Comparison of ENCODE assay signal across 39 cellular contexts in the genomic region with DNA sequence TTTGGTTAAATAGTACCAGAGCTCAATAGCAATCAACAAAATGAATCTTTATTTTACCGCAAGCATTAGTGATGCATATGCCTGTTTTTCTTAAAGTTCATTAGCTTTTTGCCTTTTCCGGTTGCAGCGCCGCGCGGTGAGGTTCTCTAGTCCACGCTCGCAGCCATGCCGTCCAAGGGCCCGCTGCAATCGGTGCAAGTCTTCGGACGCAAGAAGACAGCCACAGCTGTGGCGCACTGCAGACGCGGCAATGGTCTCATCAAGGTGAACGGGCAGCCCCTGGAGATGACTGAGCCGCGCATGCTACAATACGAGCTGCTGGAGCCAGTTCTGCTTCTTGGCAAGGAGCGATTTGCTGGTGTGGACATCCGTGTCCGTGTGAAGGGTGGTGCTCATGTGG. TPM values are rescaled to one million over a fixed set of nuclear protein-coding genes. Genes with fewer than 3 reads are reported as not detected.
"Had no signal": no experiment of that assay in that cellular context is flagged by ENCODE, and none has a peak within 500 bp of the region (broad histone marks: within the 10 kb centered on the region; RNA-seq: fewer than 3 reads in every experiment).

No MANE protein-coding gene starts in this region.

- H3K4me3 Mint-ChIP-seq: activated CD4-positive, alpha-beta memory T cell treated with anti-CD3 and anti-CD28 coated beads, Interleukin-2, amount 10 ng/mL, durations not matched to agents 7 days and 5 days; activated CD4-positive, alpha-beta T cell treated with anti-CD3 and anti-CD28 coated beads for 36 hours; activated CD4-positive, alpha-beta T cell treated with anti-CD3 and anti-CD28 coated beads, Interleukin-2, amount 10 ng/mL, durations not matched to agents 7 days and 5 days; activated CD8-positive, alpha-beta memory T cell treated with anti-CD3 and anti-CD28 coated beads, Interleukin-2, amount 10 ng/mL, durations not matched to agents 7 days and 5 days; activated CD8-positive, alpha-beta T cell treated with anti-CD3 and anti-CD28 coated beads, Interleukin-2, amount 10 ng/mL, durations not matched to agents 7 days and 5 days; activated naive CD4-positive, alpha-beta T cell treated with anti-CD3 and anti-CD28 coated beads, Interleukin-2, amount 10 ng/mL, durations not matched to agents 7 days and 5 days; activated naive CD4-positive, alpha-beta T cell treated with anti-CD3 and anti-CD28 coated beads, Interleukin-2, amount 50 U/mL, for 24 hours; activated naive CD8-positive, alpha-beta T cell; activated naive CD8-positive, alpha-beta T cell treated with anti-CD3 and anti-CD28 coated beads, Interleukin-2, amount 10 ng/mL, durations not matched to agents 7 days and 5 days; activated naive CD8-positive, alpha-beta T cell treated with anti-CD3 and anti-CD28 coated beads, Interleukin-2, amount 50 U/mL, for 24 hours; activated T-cell treated with anti-CD3 and anti-CD28 coated beads, Interleukin-2, amount 50 U/mL, for 24 hours; brain; central memory CD8-positive, alpha-beta T cell; T-helper 1 cell treated with Interleukin-12 subunit alpha and Interleukin-12 subunit beta and Interleukin-4 antibody, amounts not matched to agents 30 μg/mL and 1 μg/mL, for 36 hours; T-helper 2 cell treated with Interferon-gamma antibody and Interleukin-4, amounts not matched to agents 5 μg/mL and 100 μg/mL, for 36 hours; WTC11 had no signal

- ATAC-seq: activated CD4-positive, alpha-beta T cell treated with anti-CD3 and anti-CD28 coated beads for 36 hours; activated CD4-positive, CD25-positive, alpha-beta regulatory T cell treated with anti-CD3 and anti-CD28 coated beads, Interleukin-2, amount 50 U/mL, for 24 hours; activated CD8-positive, alpha-beta memory T cell treated with anti-CD3 and anti-CD28 coated beads, Interleukin-2, amount 10 ng/mL, durations not matched to agents 7 days and 5 days; activated CD8-positive, alpha-beta T cell treated with anti-CD3 and anti-CD28 coated beads, Interleukin-2, amount 10 ng/mL, durations not matched to agents 7 days and 5 days; activated naive CD8-positive, alpha-beta T cell treated with anti-CD3 and anti-CD28 coated beads, Interleukin-2, amount 50 U/mL, for 24 hours; WTC11 had no signal

- H3K4me3 ChIP-seq: ascending aorta, cardiac muscle cell had no signal

- H3K27ac ChIP-seq: ascending aorta, cardiac muscle cell, WERI-Rb-1 had no signal

- H3K36me3 ChIP-seq: cardiac muscle cell, WERI-Rb-1 had no signal

- H3K27me3 ChIP-seq: ascending aorta, cardiac muscle cell had no signal

- FAIRE-seq: bronchial epithelial cell, TTC549 had no signal

- H3K27ac Mint-ChIP-seq: activated CD4-positive, alpha-beta memory T cell treated with anti-CD3 and anti-CD28 coated beads, Interleukin-2, amount 10 ng/mL, durations not matched to agents 7 days and 5 days; activated CD4-positive, alpha-beta T cell treated with anti-CD3 and anti-CD28 coated beads for 36 hours; activated CD4-positive, alpha-beta T cell treated with anti-CD3 and anti-CD28 coated beads, Interleukin-2, amount 10 ng/mL, durations not matched to agents 7 days and 5 days; activated CD8-positive, alpha-beta memory T cell treated with anti-CD3 and anti-CD28 coated beads, Interleukin-2, amount 10 ng/mL, durations not matched to agents 7 days and 5 days; activated CD8-positive, alpha-beta T cell treated with anti-CD3 and anti-CD28 coated beads, Interleukin-2, amount 10 ng/mL, durations not matched to agents 7 days and 5 days; activated naive CD4-positive, alpha-beta T cell treated with anti-CD3 and anti-CD28 coated beads, Interleukin-2, amount 10 ng/mL, durations not matched to agents 7 days and 5 days; activated naive CD4-positive, alpha-beta T cell treated with anti-CD3 and anti-CD28 coated beads, Interleukin-2, amount 50 U/mL, for 24 hours; activated naive CD8-positive, alpha-beta T cell; activated naive CD8-positive, alpha-beta T cell treated with anti-CD3 and anti-CD28 coated beads, Interleukin-2, amount 10 ng/mL, durations not matched to agents 7 days and 5 days; activated naive CD8-positive, alpha-beta T cell treated with anti-CD3 and anti-CD28 coated beads, Interleukin-2, amount 50 U/mL, for 24 hours; activated T-cell treated with anti-CD3 and anti-CD28 coated beads, Interleukin-2, amount 50 U/mL, for 24 hours; activated T-helper 2 cell treated with anti-CD3 and anti-CD28 coated beads, Interferon-gamma antibody, Interleukin-2, Interleukin-4, amounts not matched to agents 10 μg/mL and 5 μg/mL and 100 μg/mL, durations not matched to agents 14 hours and 24 hours and 36 hours; brain; T-helper 1 cell treated with Interleukin-12 subunit alpha and Interleukin-12 subunit beta and Interleukin-4 antibody, amounts not matched to agents 30 μg/mL and 1 μg/mL, for 36 hours; T-helper 2 cell treated with Interferon-gamma antibody and Interleukin-4, amounts not matched to agents 5 μg/mL and 100 μg/mL, for 36 hours had no signal

- DNase-seq: activated CD4-positive, alpha-beta memory T cell treated with anti-CD3 and anti-CD28 coated beads, Interleukin-2, amount 10 ng/mL, durations not matched to agents 7 days and 5 days; activated CD4-positive, alpha-beta T cell treated with anti-CD3 and anti-CD28 coated beads for 1 hour; activated CD4-positive, alpha-beta T cell treated with anti-CD3 and anti-CD28 coated beads for 36 hours; activated CD4-positive, alpha-beta T cell treated with anti-CD3 and anti-CD28 coated beads for 48 hours; activated CD4-positive, alpha-beta T cell treated with anti-CD3 and anti-CD28 coated beads, Interleukin-2, amount 10 ng/mL, durations not matched to agents 7 days and 5 days; activated CD4-positive, alpha-beta T cell treated with anti-CD3 and anti-CD28 coated beads, Interleukin-2, amount 50 U/mL, for 48 hours; activated CD4-positive, CD25-positive, alpha-beta regulatory T cell; activated CD8-positive, alpha-beta memory T cell treated with anti-CD3 and anti-CD28 coated beads for 24 hours; activated CD8-positive, alpha-beta memory T cell treated with anti-CD3 and anti-CD28 coated beads, Interleukin-2, amount 10 ng/mL, durations not matched to agents 7 days and 5 days; activated CD8-positive, alpha-beta memory T cell treated with anti-CD3 and anti-CD28 coated beads, Interleukin-2, amount 50 U/mL, for 48 hours; activated CD8-positive, alpha-beta T cell treated with anti-CD3 and anti-CD28 coated beads, Interleukin-2, amount 10 ng/mL, durations not matched to agents 7 days and 5 days; activated effector memory CD4-positive, alpha-beta T cell treated with Interleukin-2 at 50 U/mL for 16 hours; activated naive CD4-positive, alpha-beta T cell treated with anti-CD3 and anti-CD28 coated beads, Interleukin-2, amount 10 ng/mL, durations not matched to agents 7 days and 5 days; activated naive CD4-positive, alpha-beta T cell treated with Interleukin-2 at 50 U/mL for 16 hours; activated naive CD8-positive, alpha-beta T cell treated with anti-CD3 and anti-CD28 coated beads, Interleukin-2, amount 10 ng/mL, durations not matched to agents 7 days and 5 days; activated naive CD8-positive, alpha-beta T cell treated with anti-CD3 and anti-CD28 coated beads, Interleukin-2, amount 50 U/mL, for 24 hours; activated T-cell treated with anti-CD3 and anti-CD28 coated beads, Interleukin-2, amount 50 U/mL, for 24 hours; activated T-cell treated with anti-CD3 and anti-CD28 coated beads, Interleukin-2, amount 50 U/mL, for 48 hours; amygdala; anterior cingulate cortex; caudate nucleus; cerebellar nuclear complex; T-helper 1 cell; T-helper 2 cell; T-helper 9 cell; WERI-Rb-1 had no signal

- H3K27me3 Mint-ChIP-seq: activated CD4-positive, alpha-beta memory T cell treated with anti-CD3 and anti-CD28 coated beads, Interleukin-2, amount 10 ng/mL, durations not matched to agents 7 days and 5 days; activated CD4-positive, alpha-beta T cell treated with anti-CD3 and anti-CD28 coated beads for 36 hours; activated CD4-positive, alpha-beta T cell treated with anti-CD3 and anti-CD28 coated beads, Interleukin-2, amount 10 ng/mL, durations not matched to agents 7 days and 5 days; activated CD8-positive, alpha-beta memory T cell treated with anti-CD3 and anti-CD28 coated beads, Interleukin-2, amount 10 ng/mL, durations not matched to agents 7 days and 5 days; activated naive CD4-positive, alpha-beta T cell treated with anti-CD3 and anti-CD28 coated beads, Interleukin-2, amount 10 ng/mL, durations not matched to agents 7 days and 5 days; activated naive CD4-positive, alpha-beta T cell treated with anti-CD3 and anti-CD28 coated beads, Interleukin-2, amount 50 U/mL, for 24 hours; activated naive CD8-positive, alpha-beta T cell; activated naive CD8-positive, alpha-beta T cell treated with anti-CD3 and anti-CD28 coated beads, Interleukin-2, amount 10 ng/mL, durations not matched to agents 7 days and 5 days; activated naive CD8-positive, alpha-beta T cell treated with anti-CD3 and anti-CD28 coated beads, Interleukin-2, amount 50 U/mL, for 24 hours; activated T-cell treated with anti-CD3 and anti-CD28 coated beads, Interleukin-2, amount 50 U/mL, for 24 hours; brain; central memory CD8-positive, alpha-beta T cell had no signal

- H3K4me1 ChIP-seq: ascending aorta had no signal

- H3K4me1 Mint-ChIP-seq: activated CD4-positive, alpha-beta memory T cell treated with anti-CD3 and anti-CD28 coated beads, Interleukin-2, amount 10 ng/mL, durations not matched to agents 7 days and 5 days; activated CD4-positive, alpha-beta T cell treated with anti-CD3 and anti-CD28 coated beads for 36 hours; activated CD4-positive, alpha-beta T cell treated with anti-CD3 and anti-CD28 coated beads, Interleukin-2, amount 10 ng/mL, durations not matched to agents 7 days and 5 days; activated CD8-positive, alpha-beta memory T cell treated with anti-CD3 and anti-CD28 coated beads, Interleukin-2, amount 10 ng/mL, durations not matched to agents 7 days and 5 days; activated naive CD4-positive, alpha-beta T cell treated with anti-CD3 and anti-CD28 coated beads, Interleukin-2, amount 10 ng/mL, durations not matched to agents 7 days and 5 days; activated naive CD4-positive, alpha-beta T cell treated with anti-CD3 and anti-CD28 coated beads, Interleukin-2, amount 50 U/mL, for 24 hours; activated naive CD8-positive, alpha-beta T cell treated with anti-CD3 and anti-CD28 coated beads, Interleukin-2, amount 10 ng/mL, durations not matched to agents 7 days and 5 days; activated naive CD8-positive, alpha-beta T cell treated with anti-CD3 and anti-CD28 coated beads, Interleukin-2, amount 50 U/mL, for 24 hours; brain; central memory CD8-positive, alpha-beta T cell; WTC11 had no signal

RNA-seq across cellular contexts. Expression of gene ZNF90, which starts 47.1 kb away (rescaled TPM):
- total RNA-seq: ascending aorta had no signal
